7 cellular contexts compared by ENCODE assay signal in genomic region chr1:154869351-154870116, GRCh38. TPM values are rescaled to one million over a fixed set of nuclear protein-coding genes. Genes with fewer than 3 reads are reported as not detected.
DNase-seq lines count a peak whose midpoint lies in the region; ATAC-seq and TF ChIP-seq lines count a peak whose summit lies in the region.

No MANE protein-coding gene starts in this region.

- no peak overlapping the region for H3K9ac ChIP-seq in H9 (ENCODE audit: extremely low read depth, insufficient read length, low read length)

- H3K79me2 ChIP-seq in H9 (ENCODE audit: insufficient read depth, low read length), result no peaks in the 10 kb centered on the region

- peaks cover 8% of the 10 kb centered on the region for H3K23me2 ChIP-seq in H9 (ENCODE audit: insufficient read length, low read depth, low read length, poor library complexity, severe bottlenecking)

- peak overlapping the region; percentile 53 to 88 for H3K4me3 Mint-ChIP-seq in H9
- H3K4me3 Mint-ChIP-seq in stimulated activated effector memory CD8-positive, alpha-beta T cell treated with anti-CD3 and anti-CD28 coated beads, Interleukin-12 subunit alpha, Interleukin-12 subunit beta, amount 100 ng/mL, for 72 hours, result peak overlapping the region; percentile 39

- peak overlapping the region in 2 of 3 experiments; percentile 44 to 80; a peak in 2 of 7 replicates for H3K27ac Mint-ChIP-seq in H9
- H3K27ac Mint-ChIP-seq in stimulated activated effector memory CD8-positive, alpha-beta T cell treated with anti-CD3 and anti-CD28 coated beads, Interleukin-12 subunit alpha, Interleukin-12 subunit beta, amount 100 ng/mL, for 72 hours, result no peak overlapping the region

- H3K9me3 ChIP-seq in H9 (ENCODE audit: control insufficient read depth, low read depth, low read length) (no peaks in the 10 kb centered on the region), right cardiac atrium (ENCODE audit: control insufficient read depth, low read length) (no peaks in the 10 kb centered on the region)

- ATAC-seq in SK-N-SH treated with all-trans-retinoic acid at 6 μM for 48 hours (peak; percentile 24), right cardiac atrium (peak; percentile 78 to 85), HG03457 (IDR thresholded peaks at IDR 0.05; ENCODE audit: unreplicated experiment) (no peak)
- ATAC-seq in stimulated activated effector memory CD8-positive, alpha-beta T cell treated with anti-CD3 and anti-CD28 coated beads, Interleukin-12 subunit alpha, Interleukin-12 subunit beta, amount 100 ng/mL, for 72 hours, result no peak

- H3K56ac ChIP-seq in H9 (ENCODE audit: insufficient read length, low read depth, low read length), result no peak overlapping the region

- no peaks in the 10 kb centered on the region for H3K79me1 ChIP-seq in H9 (ENCODE audit: insufficient read depth, low read depth, low read length, poor library complexity, severe bottlenecking)

- H3K27me3 ChIP-seq in H9 (ENCODE audit: insufficient read depth, low read length) (peaks cover 4% of the 10 kb centered on the region; the same call in 1 of the 2 replicates), right cardiac atrium (ENCODE audit: control insufficient read depth, insufficient read depth) (no peaks in the 10 kb centered on the region)

- H3K27ac ChIP-seq in H9 (ENCODE audit: insufficient read length, low read depth, low read length) (no peak overlapping the region), right cardiac atrium (ENCODE audit: low read length) (no peak overlapping the region)

- H3K23ac ChIP-seq in H9 (ENCODE audit: insufficient read length, low read depth, low read length), result no peak overlapping the region

- H3K27me3 Mint-ChIP-seq in H9 (ENCODE audit: low read depth), result peaks cover 32% of the 10 kb centered on the region

- DNase-seq in H9, result no peak
- peak; percentile 78 to 85 (median 85) for DNase-seq in right cardiac atrium
- no peak for DNase-seq in stimulated activated effector memory CD8-positive, alpha-beta T cell treated with anti-CD3 and anti-CD28 coated beads, Interleukin-12 subunit alpha, Interleukin-12 subunit beta, amount 100 ng/mL, for 72 hours (ENCODE audit: low spot score in 2 of 2)
- DNase-seq in NOMO-1 (lab: John Stamatoyannopoulos, UW; ENCODE audit: unreplicated experiment in 2 of 2), result no peak
- DNase-seq in germinal center (ENCODE audit: low spot score), result no peak

- H2BK5ac ChIP-seq in H9 (ENCODE audit: insufficient read length, low read length), result no peak overlapping the region

- no peak overlapping the region for H4K5ac ChIP-seq in H9 (ENCODE audit: insufficient read length, low read depth, low read length)

- H3K9me3 Mint-ChIP-seq in H9, result no peaks in the 10 kb centered on the region; a peak in 1 of 5 replicates
- H3K9me3 Mint-ChIP-seq in stimulated activated effector memory CD8-positive, alpha-beta T cell treated with anti-CD3 and anti-CD28 coated beads, Interleukin-12 subunit alpha, Interleukin-12 subunit beta, amount 100 ng/mL, for 72 hours, result no peaks in the 10 kb centered on the region

- no peak overlapping the region for H2AK5ac ChIP-seq in H9 (ENCODE audit: insufficient read length, low read length)

- no peaks in the 10 kb centered on the region for H4K20me1 ChIP-seq in H9 (ENCODE audit: control insufficient read depth, insufficient read depth, insufficient read length)

- H3K4me1 ChIP-seq in H9 (ENCODE audit: insufficient read depth, low read length), result peaks cover 4% of the 10 kb centered on the region
- H3K4me1 ChIP-seq in right cardiac atrium (ENCODE audit: control insufficient read depth, insufficient read depth, low read length), result no peaks in the 10 kb centered on the region

- peak overlapping the region; percentile 32 for H3K18ac ChIP-seq in H9 (ENCODE audit: insufficient read length, low read depth, low read length)

- no peak overlapping the region for H3K4ac ChIP-seq in H9 (ENCODE audit: low read depth, low read length)

- H3K14ac ChIP-seq in H9 (ENCODE audit: insufficient read depth, low read length), result peak overlapping the region; percentile 54; the same call in 1 of the 2 replicates

- no peaks in the 10 kb centered on the region; a peak in 1 of 7 replicates for H3K36me3 Mint-ChIP-seq in H9 (ENCODE audit: insufficient read depth in 1 of 3, low read depth in 3 of 3)
- no peaks in the 10 kb centered on the region for H3K36me3 Mint-ChIP-seq in stimulated activated effector memory CD8-positive, alpha-beta T cell treated with anti-CD3 and anti-CD28 coated beads, Interleukin-12 subunit alpha, Interleukin-12 subunit beta, amount 100 ng/mL, for 72 hours

- H4K91ac ChIP-seq in H9 (ENCODE audit: insufficient read length, low read depth, low read length), result no peak overlapping the region

- H2BK15ac ChIP-seq in H9 (ENCODE audit: low read depth, low read length), result no peak overlapping the region; the same call in 1 of the 2 replicates

- H2AFZ ChIP-seq in H9 (ENCODE audit: low read length), result no peak overlapping the region

- H3K4me3 ChIP-seq in right cardiac atrium (ENCODE audit: low read length), result peak overlapping the region; percentile 27

- no peak overlapping the region for H3T11ph ChIP-seq in H9 (ENCODE audit: low read length)

- no CpG with 5 or more reads among the region's 26 CpGs for WGBS in H9 (ENCODE audit: extremely low coverage, insufficient read length, low lambda C conversion rate)
- 13% methylated on average over 26 of the region's 26 CpGs for WGBS in right cardiac atrium

- no peak for TF ChIP-seq CTCF in H9 (conservative IDR thresholded peaks at IDR 0.05)

- H4K8ac ChIP-seq in H9 (replicated peaks; ENCODE audit: insufficient read length, low read depth, low read length), result no peak overlapping the region

- no peak overlapping the region for H2BK20ac ChIP-seq in H9 (ENCODE audit: low read depth, low read length, poor library complexity, severe bottlenecking)

- intact Hi-C loops in right cardiac atrium (cut with DNase I), result loop anchor here (10.0 kb wide), 5 partner anchors 95 to 385 kb away; partner anchors contain the start of gene CHRNB2 (in 2 of the 4)

- H2BK12ac ChIP-seq in H9 (ENCODE audit: insufficient read length, low read depth, low read length), result no peak overlapping the region

- H3K4me2 ChIP-seq in H9 (ENCODE audit: insufficient read depth, insufficient read length, low read length), result peak overlapping the region; percentile 54

- H2BK120ac ChIP-seq in H9 (ENCODE audit: low read depth, low read length, poor library complexity, severe bottlenecking), result no peak overlapping the region

- H3K4me1 Mint-ChIP-seq in H9, result peaks cover 41 to 55% of the 10 kb centered on the region in 2 experiments
- H3K4me1 Mint-ChIP-seq in stimulated activated effector memory CD8-positive, alpha-beta T cell treated with anti-CD3 and anti-CD28 coated beads, Interleukin-12 subunit alpha, Interleukin-12 subunit beta, amount 100 ng/mL, for 72 hours, result peaks cover 53% of the 10 kb centered on the region

TF ChIP-seq in SK-N-SH treated with all-trans-retinoic acid at 6 μM for 48 hours, 23 proteins besides CTCF, POLR2A, EP300 and RAD21 (continues in another document):
- TF ChIP-seq ZFP3 (CRISPR knock-in tag; IDR thresholded peaks at IDR 0.05) (no peak), ISL1 (CRISPR knock-in tag; IDR thresholded peaks at IDR 0.05) (no peak), TCF4 (CRISPR knock-in tag; IDR thresholded peaks at IDR 0.05; ENCODE audit: borderline replicate concordance) (no peak), PPARA (CRISPR knock-in tag; IDR thresholded peaks at IDR 0.05; ENCODE audit: borderline replicate concordance) (no peak), ARNTL (CRISPR knock-in tag; IDR thresholded peaks at IDR 0.05; ENCODE audit: borderline replicate concordance, low read depth) (no peak), RARB (CRISPR knock-in tag; IDR thresholded peaks at IDR 0.05) (no peak), ZNF565 (CRISPR knock-in tag; conservative IDR thresholded peaks at IDR 0.05; ENCODE audit: low read depth) (no peak), GLIS3 (CRISPR knock-in tag; IDR thresholded peaks at IDR 0.05) (no peak), CSDC2 (CRISPR knock-in tag; IDR thresholded peaks at IDR 0.05) (no peak), CSRNP3 (CRISPR knock-in tag; IDR thresholded peaks at IDR 0.05) (no peak), ZC3H10 (CRISPR knock-in tag; IDR thresholded peaks at IDR 0.05) (no peak), TOX (CRISPR knock-in tag; IDR thresholded peaks at IDR 0.05; ENCODE audit: borderline replicate concordance) (no peak), SNAI2 (CRISPR knock-in tag; IDR thresholded peaks at IDR 0.05) (no peak)
- TF ChIP-seq, protein P1, sequence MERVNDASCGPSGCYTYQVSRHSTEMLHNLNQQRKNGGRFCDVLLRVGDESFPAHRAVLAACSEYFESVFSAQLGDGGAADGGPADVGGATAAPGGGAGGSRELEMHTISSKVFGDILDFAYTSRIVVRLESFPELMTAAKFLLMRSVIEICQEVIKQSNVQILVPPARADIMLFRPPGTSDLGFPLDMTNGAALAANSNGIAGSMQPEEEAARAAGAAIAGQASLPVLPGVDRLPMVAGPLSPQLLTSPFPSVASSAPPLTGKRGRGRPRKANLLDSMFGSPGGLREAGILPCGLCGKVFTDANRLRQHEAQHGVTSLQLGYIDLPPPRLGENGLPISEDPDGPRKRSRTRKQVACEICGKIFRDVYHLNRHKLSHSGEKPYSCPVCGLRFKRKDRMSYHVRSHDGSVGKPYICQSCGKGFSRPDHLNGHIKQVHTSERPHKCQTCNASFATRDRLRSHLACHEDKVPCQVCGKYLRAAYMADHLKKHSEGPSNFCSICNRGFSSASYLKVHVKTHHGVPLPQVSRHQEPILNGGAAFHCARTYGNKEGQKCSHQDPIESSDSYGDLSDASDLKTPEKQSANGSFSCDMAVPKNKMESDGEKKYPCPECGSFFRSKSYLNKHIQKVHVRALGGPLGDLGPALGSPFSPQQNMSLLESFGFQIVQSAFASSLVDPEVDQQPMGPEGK (CRISPR knock-in tag; IDR thresholded peaks at IDR 0.05; ENCODE audit: borderline replicate concordance), result no peak

RNA-seq across cellular contexts. Expression of gene KCNN3, which starts 0.5 kb away (rescaled TPM):
- total RNA-seq in H9 (2021), result 0.83 TPM in 2 replicates
- 1 to 10 TPM; 2.4 to 3.8 (median 3.4) TPM for total RNA-seq in right cardiac atrium
- polyA plus RNA-seq in right cardiac atrium, result 1.2 TPM

Comparison
In these comparisons a context has a peak if more than half of its experiments do, and no peak if none do; other contexts are left out.
1. DNase-seq: peak in right cardiac atrium (3 of 3); none in H9 (single experiment), stimulated activated effector memory CD8-positive, alpha-beta T cell treated with anti-CD3 and anti-CD28 coated beads, Interleukin-12 subunit alpha, Interleukin-12 subunit beta, amount 100 ng/mL, for 72 hours (0 of 2), NOMO-1 (0 of 2) and germinal center (single experiment).
2. ATAC-seq: peak in SK-N-SH treated with all-trans-retinoic acid at 6 μM for 48 hours (single experiment) and right cardiac atrium (2 of 2); none in stimulated activated effector memory CD8-positive, alpha-beta T cell treated with anti-CD3 and anti-CD28 coated beads, Interleukin-12 subunit alpha, Interleukin-12 subunit beta, amount 100 ng/mL, for 72 hours (single experiment) and HG03457 (single experiment).